In the genomic region with DNA sequence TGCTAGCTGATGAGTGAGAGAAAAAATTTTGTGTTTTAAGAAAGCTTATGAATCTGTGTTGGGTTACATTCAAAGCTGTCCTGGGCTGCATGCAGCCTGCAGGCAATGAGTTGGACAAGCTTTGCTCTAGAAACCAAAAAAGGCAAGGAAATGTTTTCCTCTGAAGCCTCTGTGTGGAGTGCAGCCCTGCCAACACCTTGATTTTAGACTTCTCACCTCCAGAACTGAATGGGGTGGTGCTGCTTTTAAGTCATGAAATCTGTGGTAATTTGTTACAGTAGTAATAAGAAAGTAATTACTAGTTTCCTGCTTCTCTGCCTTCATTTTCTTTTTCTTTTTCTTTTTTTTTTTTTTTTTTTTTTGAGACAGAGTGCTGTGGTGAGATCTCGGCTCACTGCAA, we compare ENCODE assay signal across 23 cellular contexts. TPM values are rescaled to one million over a fixed set of nuclear protein-coding genes. Genes with fewer than 3 reads are reported as not detected.
DNase-seq lines count a peak whose midpoint lies in the region; ATAC-seq and TF ChIP-seq lines count a peak whose summit lies in the region.
"Had no signal": no experiment of that assay in that cellular context is flagged by ENCODE, and none has a peak within 500 bp of the region (broad histone marks: within the 10 kb centered on the region; RNA-seq: fewer than 3 reads in every experiment).

No MANE protein-coding gene starts in this region.

- no peak overlapping the region for H3K4me2 ChIP-seq in H9 (ENCODE audit: insufficient read depth, insufficient read length, low read length)

- DNase-seq in activated CD4-positive, CD25-positive, alpha-beta regulatory T cell treated with anti-CD3 and anti-CD28 coated beads, Interleukin-2, amount 50 U/mL, for 72 hours, result no peak
- DNase-seq in CD4-positive, CD25-positive, alpha-beta regulatory T cell, result peak in 2 of 3 donors; percentile 37 to 76
- DNase-seq in activated T-cell treated with anti-CD3 and anti-CD28 coated beads, Interleukin-2, amount 50 U/mL, for 72 hours, result peak in 1 of 2 donors; percentile 16
- DNase-seq in effector memory CD8-positive, alpha-beta T cell, result peak in 2 of 3 experiments; percentile 15 to 25
- DNase-seq in H9, result no peak
- DNase-seq in Calu3, result no peak
- DNase-seq: body of pancreas, Caco-2, colonic mucosa, DND-41, esophagus squamous epithelium, gastrocnemius medialis, islet precursor cell, KG1, NCI-H146, NCI-H2171, stomach, trophoblast cell had no signal

- peaks cover 3% of the 10 kb centered on the region for H3K36me3 Mint-ChIP-seq in CD4-positive, CD25-positive, alpha-beta regulatory T cell
- H3K36me3 Mint-ChIP-seq in activated T-cell treated with anti-CD3 and anti-CD28 coated beads, Interleukin-2, amount 50 U/mL, for 72 hours (ENCODE audit: insufficient read depth in 2 of 2), result no peaks in the 10 kb centered on the region
- H3K36me3 Mint-ChIP-seq in effector memory CD8-positive, alpha-beta T cell (ENCODE audit: insufficient read depth), result peaks cover 4% of the 10 kb centered on the region
- H3K36me3 Mint-ChIP-seq in H9 (ENCODE audit: insufficient read depth in 1 of 3, low read depth in 3 of 3) (no peaks in the 10 kb centered on the region), Calu3 (ENCODE audit: insufficient read depth, unreplicated experiment) (no peaks in the 10 kb centered on the region)

- no peak overlapping the region for H2BK15ac ChIP-seq in H9 (ENCODE audit: low read depth, low read length)

- H3K18ac ChIP-seq in H9 (ENCODE audit: insufficient read length, low read depth, low read length), result no peak overlapping the region

- no peaks in the 10 kb centered on the region for H3K23me2 ChIP-seq in H9 (ENCODE audit: insufficient read length, low read depth, low read length, poor library complexity, severe bottlenecking)

- H2BK5ac ChIP-seq in H9 (ENCODE audit: insufficient read length, low read length), result no peak overlapping the region

- peak overlapping the region; percentile 36 for H3K27ac ChIP-seq in CD4-positive, CD25-positive, alpha-beta regulatory T cell (ENCODE audit: insufficient read depth, low read length, poor library complexity, severe bottlenecking)
- no peak overlapping the region for H3K27ac ChIP-seq in H9 (ENCODE audit: insufficient read length, low read depth, low read length)
- H3K27ac ChIP-seq: 22Rv1, body of pancreas, colonic mucosa, esophagus squamous epithelium, gastrocnemius medialis, stomach had no signal

- H3K9ac ChIP-seq in H9 (ENCODE audit: extremely low read depth, insufficient read length, low read length), result no peak overlapping the region

- no peak overlapping the region for H3K4ac ChIP-seq in H9 (ENCODE audit: low read depth, low read length)

- peak overlapping the region; percentile 86 to 89 (median 89) for H3K27ac Mint-ChIP-seq in CD4-positive, CD25-positive, alpha-beta regulatory T cell
- H3K27ac Mint-ChIP-seq in activated T-cell treated with anti-CD3 and anti-CD28 coated beads, Interleukin-2, amount 50 U/mL, for 72 hours, result peak overlapping the region; percentile 94
- peak overlapping the region; percentile 81 to 93 for H3K27ac Mint-ChIP-seq in effector memory CD8-positive, alpha-beta T cell
- no peak overlapping the region for H3K27ac Mint-ChIP-seq in H9
- no peak overlapping the region for H3K27ac Mint-ChIP-seq in Calu3 (ENCODE audit: unreplicated experiment)
- H3K27ac Mint-ChIP-seq: T-helper 2 cell treated with Interferon-gamma antibody and Interleukin-4, amounts not matched to agents 5 μg/mL and 100 μg/mL, for 36 hours had no signal

- no TSS peak for BruUV-seq in Calu3 (replicated peaks; lab: Mats Ljungman, UMichigan)

- H3K23ac ChIP-seq in H9 (ENCODE audit: insufficient read length, low read depth, low read length), result no peak overlapping the region

- H3T11ph ChIP-seq in H9 (ENCODE audit: low read length), result no peak overlapping the region

- H3K14ac ChIP-seq in H9 (ENCODE audit: insufficient read depth, low read length), result no peak overlapping the region

- WGBS in H9 (ENCODE audit: extremely low coverage, insufficient read length, low lambda C conversion rate), result no CpG with 5 or more reads among the region's 1 CpG

- intact Hi-C loops in Calu3 (cut with micrococcal nuclease; ENCODE audit: unreplicated experiment), result loop anchor here (10.0 kb wide), 1 partner anchor 1957 kb away; no protein-coding TSS in a partner anchor

- no peak overlapping the region for H2BK120ac ChIP-seq in H9 (ENCODE audit: low read depth, low read length, poor library complexity, severe bottlenecking)

- H3K27me3 ChIP-seq in CD4-positive, CD25-positive, alpha-beta regulatory T cell (ENCODE audit: control insufficient read depth, insufficient read depth, low read length), result no peaks in the 10 kb centered on the region
- no peaks in the 10 kb centered on the region; the same call in 1 of the 2 replicates for H3K27me3 ChIP-seq in H9 (ENCODE audit: insufficient read depth, low read length)
- H3K27me3 ChIP-seq: body of pancreas, colonic mucosa, esophagus squamous epithelium, gastrocnemius medialis, stomach had no signal

- no peak overlapping the region for H2BK20ac ChIP-seq in H9 (ENCODE audit: low read depth, low read length, poor library complexity, severe bottlenecking)

- H3K4me1 ChIP-seq in CD4-positive, CD25-positive, alpha-beta regulatory T cell (ENCODE audit: control insufficient read depth, insufficient read depth, low read length, poor library complexity, severe bottlenecking), result peaks cover 26% of the 10 kb centered on the region
- H3K4me1 ChIP-seq in H9 (ENCODE audit: insufficient read depth, low read length), result no peaks in the 10 kb centered on the region
- H3K4me1 ChIP-seq: colonic mucosa, esophagus squamous epithelium, gastrocnemius medialis had no signal

- peak overlapping the region; percentile 22 for H3K4me3 ChIP-seq in CD4-positive, CD25-positive, alpha-beta regulatory T cell (ENCODE audit: low read depth, low read length)
- H3K4me3 ChIP-seq: body of pancreas, colonic mucosa, esophagus squamous epithelium, gastrocnemius medialis, GM12878, stomach had no signal

- H3K4me1 Mint-ChIP-seq in CD4-positive, CD25-positive, alpha-beta regulatory T cell, result peaks cover 35 to 94% (median 68%) of the 10 kb centered on the region in 4 donors
- H3K4me1 Mint-ChIP-seq in activated T-cell treated with anti-CD3 and anti-CD28 coated beads, Interleukin-2, amount 50 U/mL, for 72 hours (ENCODE audit: low read depth), result peaks cover 91% of the 10 kb centered on the region
- H3K4me1 Mint-ChIP-seq in effector memory CD8-positive, alpha-beta T cell (ENCODE audit: low read depth in 2 of 2), result peaks cover 44 to 73% of the 10 kb centered on the region in 2 donors
- peaks cover 14 to 17% of the 10 kb centered on the region in 2 experiments for H3K4me1 Mint-ChIP-seq in H9
- H3K4me1 Mint-ChIP-seq in Calu3 (ENCODE audit: low read depth, unreplicated experiment), result peaks cover 13% of the 10 kb centered on the region

- H4K5ac ChIP-seq in H9 (ENCODE audit: insufficient read length, low read depth, low read length), result no peak overlapping the region

- H4K20me1 ChIP-seq in H9 (ENCODE audit: control insufficient read depth, insufficient read depth, insufficient read length), result no peaks in the 10 kb centered on the region

- H2AK5ac ChIP-seq in H9 (ENCODE audit: insufficient read length, low read length), result no peak overlapping the region

- no peak overlapping the region for H4K91ac ChIP-seq in H9 (ENCODE audit: insufficient read length, low read depth, low read length)

- no peaks in the 10 kb centered on the region for H3K9me3 Mint-ChIP-seq in CD4-positive, CD25-positive, alpha-beta regulatory T cell
- no peaks in the 10 kb centered on the region for H3K9me3 Mint-ChIP-seq in activated T-cell treated with anti-CD3 and anti-CD28 coated beads, Interleukin-2, amount 50 U/mL, for 72 hours
- H3K9me3 Mint-ChIP-seq in effector memory CD8-positive, alpha-beta T cell, result no peaks in the 10 kb centered on the region
- no peaks in the 10 kb centered on the region for H3K9me3 Mint-ChIP-seq in H9
- H3K9me3 Mint-ChIP-seq in Calu3 (ENCODE audit: low read depth, unreplicated experiment), result no peaks in the 10 kb centered on the region
- H3K9me3 Mint-ChIP-seq: T-helper 2 cell treated with Interferon-gamma antibody and Interleukin-4, amounts not matched to agents 5 μg/mL and 100 μg/mL, for 36 hours had no signal

- peak; percentile 32 to 45 for ATAC-seq in activated CD4-positive, CD25-positive, alpha-beta regulatory T cell treated with anti-CD3 and anti-CD28 coated beads, Interleukin-2, amount 50 U/mL, for 24 hours
- peak; percentile 37 to 46 for ATAC-seq in CD4-positive, CD25-positive, alpha-beta regulatory T cell (ENCODE audit: low read depth in 2 of 2)
- peak; percentile 20 to 31 for ATAC-seq in activated T-cell treated with anti-CD3 and anti-CD28 coated beads, Interleukin-2, amount 50 U/mL, for 72 hours (replicated peaks in 1 of 2)
- ATAC-seq in effector memory CD8-positive, alpha-beta T cell (replicated peaks), result peak; percentile 78
- no peak for ATAC-seq in HG03565 (IDR thresholded peaks at IDR 0.05; ENCODE audit: unreplicated experiment)
- ATAC-seq: body of pancreas, gastrocnemius medialis, GM12878 had no signal

- TF ChIP-seq CTCF in H9 (conservative IDR thresholded peaks at IDR 0.05), result no peak
- no peak for TF ChIP-seq CTCF in Calu3 (IDR thresholded peaks at IDR 0.05; ENCODE audit: unreplicated experiment)

- no peaks in the 10 kb centered on the region for H3K79me1 ChIP-seq in H9 (ENCODE audit: insufficient read depth, low read depth, low read length, poor library complexity, severe bottlenecking)

- H4K8ac ChIP-seq in H9 (replicated peaks; ENCODE audit: insufficient read length, low read depth, low read length), result no peak overlapping the region

- H3K9me3 ChIP-seq in CD4-positive, CD25-positive, alpha-beta regulatory T cell (ENCODE audit: control insufficient read depth in 2 of 2, low read length in 2 of 2), result no peaks in the 10 kb centered on the region
- H3K9me3 ChIP-seq in H9 (ENCODE audit: control insufficient read depth, low read depth, low read length), result no peaks in the 10 kb centered on the region
- H3K9me3 ChIP-seq: body of pancreas, Caco-2, colonic mucosa, esophagus squamous epithelium, gastrocnemius medialis, stomach had no signal

- H3K56ac ChIP-seq in H9 (ENCODE audit: insufficient read length, low read depth, low read length), result no peak overlapping the region

- H3K4me3 Mint-ChIP-seq in CD4-positive, CD25-positive, alpha-beta regulatory T cell, result peak overlapping the region; percentile 9 to 55 (median 39)
- H3K4me3 Mint-ChIP-seq in activated T-cell treated with anti-CD3 and anti-CD28 coated beads, Interleukin-2, amount 50 U/mL, for 72 hours, result peak overlapping the region; percentile 57 to 80
- H3K4me3 Mint-ChIP-seq in effector memory CD8-positive, alpha-beta T cell, result peak overlapping the region; percentile 40 to 48
- H3K4me3 Mint-ChIP-seq in H9, result no peak overlapping the region
- no peak overlapping the region for H3K4me3 Mint-ChIP-seq in Calu3 (ENCODE audit: low read depth, unreplicated experiment)
- H3K4me3 Mint-ChIP-seq: T-helper 2 cell treated with Interferon-gamma antibody and Interleukin-4, amounts not matched to agents 5 μg/mL and 100 μg/mL, for 36 hours had no signal

- H2AFZ ChIP-seq in H9 (ENCODE audit: low read length), result no peak overlapping the region

- no peaks in the 10 kb centered on the region for H3K27me3 Mint-ChIP-seq in CD4-positive, CD25-positive, alpha-beta regulatory T cell
- H3K27me3 Mint-ChIP-seq in activated T-cell treated with anti-CD3 and anti-CD28 coated beads, Interleukin-2, amount 50 U/mL, for 72 hours (ENCODE audit: low read depth), result no peaks in the 10 kb centered on the region
- no peaks in the 10 kb centered on the region for H3K27me3 Mint-ChIP-seq in effector memory CD8-positive, alpha-beta T cell
- H3K27me3 Mint-ChIP-seq in H9 (ENCODE audit: low read depth) (no peaks in the 10 kb centered on the region), Calu3 (ENCODE audit: unreplicated experiment) (no peaks in the 10 kb centered on the region)

- CTCF ChIA-PET in Calu3 (lab: Charles Lee), result no interaction called here

- no peaks in the 10 kb centered on the region for H3K36me3 ChIP-seq in CD4-positive, CD25-positive, alpha-beta regulatory T cell (ENCODE audit: control insufficient read depth, insufficient read depth, low read length)
- H3K36me3 ChIP-seq: colonic mucosa, esophagus squamous epithelium, gastrocnemius medialis, stomach had no signal

- H3K79me2 ChIP-seq in H9 (ENCODE audit: insufficient read depth, low read length), result no peaks in the 10 kb centered on the region

- no peak overlapping the region for H2BK12ac ChIP-seq in H9 (ENCODE audit: insufficient read length, low read depth, low read length)

RNA-seq across cellular contexts. Expression of gene ERMN, which starts 6.1 kb away (rescaled TPM):
- total RNA-seq in CD4-positive, CD25-positive, alpha-beta regulatory T cell, result 13.0 TPM
- polyA plus RNA-seq in CD4-positive, CD25-positive, alpha-beta regulatory T cell, result not detected
- 1 to 10 TPM; 2.8 to 3.5 TPM for total RNA-seq in activated T-cell treated with anti-CD3 and anti-CD28 coated beads, Interleukin-2, amount 50 U/mL, for 72 hours
- total RNA-seq in H9 (2021), result 0.29 and 0.48 TPM in 2 replicates
- total RNA-seq in Calu3 (2022), result not detected in 2 replicates
- total RNA-seq: gastrocnemius medialis had no signal

Comparison
In these comparisons a context has a peak if more than half of its experiments do, and no peak if none do; other contexts are left out.
1. DNase-seq: peak in CD4-positive, CD25-positive, alpha-beta regulatory T cell (2 of 3) and effector memory CD8-positive, alpha-beta T cell (2 of 3); none in activated CD4-positive, CD25-positive, alpha-beta regulatory T cell treated with anti-CD3 and anti-CD28 coated beads, Interleukin-2, amount 50 U/mL, for 72 hours (single experiment), H9 (single experiment) and Calu3 (single experiment).
2. H3K27ac Mint-ChIP-seq: peak in CD4-positive, CD25-positive, alpha-beta regulatory T cell (3 of 3), activated T-cell treated with anti-CD3 and anti-CD28 coated beads, Interleukin-2, amount 50 U/mL, for 72 hours (single experiment) and effector memory CD8-positive, alpha-beta T cell (2 of 2); none in H9 (0 of 3) and Calu3 (single experiment).
3. H3K4me3 Mint-ChIP-seq: peak in CD4-positive, CD25-positive, alpha-beta regulatory T cell (4 of 4), activated T-cell treated with anti-CD3 and anti-CD28 coated beads, Interleukin-2, amount 50 U/mL, for 72 hours (2 of 2) and effector memory CD8-positive, alpha-beta T cell (2 of 2); none in H9 (0 of 2) and Calu3 (single experiment).